ENCODE assay signal across 12 cellular contexts in the genomic region with DNA sequence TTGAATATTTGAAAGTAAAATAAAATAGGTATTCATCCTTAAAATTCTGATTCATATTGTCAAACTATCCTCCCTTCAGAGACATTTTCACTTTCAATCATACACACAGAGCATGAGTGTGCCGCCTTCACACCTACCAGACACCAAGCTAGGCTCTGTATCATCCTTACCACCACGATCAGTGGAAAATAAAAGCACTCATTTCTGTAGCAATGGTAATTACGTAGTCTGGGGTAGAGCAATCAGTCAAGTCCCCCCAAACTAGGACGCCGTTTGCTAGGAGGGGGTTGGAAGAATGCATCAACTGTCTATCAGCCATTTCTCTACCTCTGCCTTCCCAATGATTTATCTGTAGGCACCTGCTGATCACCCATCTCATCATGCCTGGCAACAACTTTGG.
DNase-seq lines count a peak whose midpoint lies in the region; ATAC-seq and TF ChIP-seq lines count a peak whose summit lies in the region.
"Had no signal": no experiment of that assay in that cellular context is flagged by ENCODE, and none has a peak within 500 bp of the region (broad histone marks: within the 10 kb centered on the region; RNA-seq: fewer than 3 reads in every experiment).

No MANE protein-coding gene starts in this region.

- DNase-seq in activated CD4-positive, CD25-positive, alpha-beta regulatory T cell treated with anti-CD3 and anti-CD28 coated beads, Interleukin-2, amount 50 U/mL, for 72 hours, result no peak
- peak; percentile 31 to 34 for DNase-seq in stimulated activated CD4-positive, alpha-beta T cell treated with anti-CD3 and anti-CD28 coated beads, Interleukin-2, amount 100 ng/mL, for 24 hours
- DNase-seq in KG1 (lab: John Stamatoyannopoulos, UW) (no peak), NCI-H146 (lab: John Stamatoyannopoulos, UW) (no peak), WTC11 (ENCODE audit: low spot score) (no peak)
- DNase-seq: cortex of kidney, DMS 273 treated with DMSO at 0.1 percent for 48 hours, NCI-H1436 treated with DMSO at 0.1 percent for 48 hours had no signal

- H3K9me3 Mint-ChIP-seq in WTC11, result peaks cover 17% of the 10 kb centered on the region

- H3K4me1 Mint-ChIP-seq in WTC11, result no peaks in the 10 kb centered on the region

- TF ChIP-seq CTCF in WTC11 (IDR thresholded peaks at IDR 0.05), result no peak

- CTCF ChIA-PET in WTC11 (lab: Charles Lee), result no interaction called here

- H3K4me3 Mint-ChIP-seq in WTC11, result no peak overlapping the region
- H3K4me3 Mint-ChIP-seq: activated naive CD8-positive, alpha-beta T cell had no signal

- peaks cover 7% of the 10 kb centered on the region for H3K36me3 Mint-ChIP-seq in WTC11

- H3K27me3 Mint-ChIP-seq in WTC11 (ENCODE audit: low read depth), result no peaks in the 10 kb centered on the region
- H3K27me3 Mint-ChIP-seq: activated naive CD8-positive, alpha-beta T cell had no signal

- H3K27ac Mint-ChIP-seq in WTC11, result no peak overlapping the region
- H3K27ac Mint-ChIP-seq: activated naive CD8-positive, alpha-beta T cell had no signal

- POLR2A ChIA-PET in WTC11 (lab: Charles Lee), result no interaction called here

- peak; percentile 100 for ATAC-seq in activated CD4-positive, CD25-positive, alpha-beta regulatory T cell treated with anti-CD3 and anti-CD28 coated beads, Interleukin-2, amount 50 U/mL, for 24 hours
- ATAC-seq in GM21360 (IDR thresholded peaks at IDR 0.05; ENCODE audit: unreplicated experiment), result peak; percentile 73
- ATAC-seq in HG03457 (IDR thresholded peaks at IDR 0.05; ENCODE audit: unreplicated experiment), result peak; percentile 75
- ATAC-seq in WTC11, result no peak

TF ChIP-seq in WTC11, 78 proteins besides CTCF, POLR2A, EP300 and RAD21:
- TF ChIP-seq ZNF121 (CRISPR knock-in tag; IDR thresholded peaks at IDR 0.05) (no peak), NFYB (CRISPR knock-in tag; conservative IDR thresholded peaks at IDR 0.05; ENCODE audit: low read depth) (no peak), ZNF232 (CRISPR knock-in tag; IDR thresholded peaks at IDR 0.05) (no peak), GABPB1 (CRISPR knock-in tag; IDR thresholded peaks at IDR 0.05) (no peak), CBFB (CRISPR knock-in tag; IDR thresholded peaks at IDR 0.05; ENCODE audit: low read depth) (no peak), JUN (CRISPR knock-in tag; IDR thresholded peaks at IDR 0.05) (no peak), TEAD4 (CRISPR knock-in tag; IDR thresholded peaks at IDR 0.05) (no peak)
- TF ChIP-seq, protein P1, sequence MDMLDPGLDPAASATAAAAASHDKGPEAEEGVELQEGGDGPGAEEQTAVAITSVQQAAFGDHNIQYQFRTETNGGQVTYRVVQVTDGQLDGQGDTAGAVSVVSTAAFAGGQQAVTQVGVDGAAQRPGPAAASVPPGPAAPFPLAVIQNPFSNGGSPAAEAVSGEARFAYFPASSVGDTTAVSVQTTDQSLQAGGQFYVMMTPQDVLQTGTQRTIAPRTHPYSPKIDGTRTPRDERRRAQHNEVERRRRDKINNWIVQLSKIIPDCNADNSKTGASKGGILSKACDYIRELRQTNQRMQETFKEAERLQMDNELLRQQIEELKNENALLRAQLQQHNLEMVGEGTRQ (CRISPR knock-in tag; IDR thresholded peaks at IDR 0.05), result no peak
- TF ChIP-seq, protein P2, sequence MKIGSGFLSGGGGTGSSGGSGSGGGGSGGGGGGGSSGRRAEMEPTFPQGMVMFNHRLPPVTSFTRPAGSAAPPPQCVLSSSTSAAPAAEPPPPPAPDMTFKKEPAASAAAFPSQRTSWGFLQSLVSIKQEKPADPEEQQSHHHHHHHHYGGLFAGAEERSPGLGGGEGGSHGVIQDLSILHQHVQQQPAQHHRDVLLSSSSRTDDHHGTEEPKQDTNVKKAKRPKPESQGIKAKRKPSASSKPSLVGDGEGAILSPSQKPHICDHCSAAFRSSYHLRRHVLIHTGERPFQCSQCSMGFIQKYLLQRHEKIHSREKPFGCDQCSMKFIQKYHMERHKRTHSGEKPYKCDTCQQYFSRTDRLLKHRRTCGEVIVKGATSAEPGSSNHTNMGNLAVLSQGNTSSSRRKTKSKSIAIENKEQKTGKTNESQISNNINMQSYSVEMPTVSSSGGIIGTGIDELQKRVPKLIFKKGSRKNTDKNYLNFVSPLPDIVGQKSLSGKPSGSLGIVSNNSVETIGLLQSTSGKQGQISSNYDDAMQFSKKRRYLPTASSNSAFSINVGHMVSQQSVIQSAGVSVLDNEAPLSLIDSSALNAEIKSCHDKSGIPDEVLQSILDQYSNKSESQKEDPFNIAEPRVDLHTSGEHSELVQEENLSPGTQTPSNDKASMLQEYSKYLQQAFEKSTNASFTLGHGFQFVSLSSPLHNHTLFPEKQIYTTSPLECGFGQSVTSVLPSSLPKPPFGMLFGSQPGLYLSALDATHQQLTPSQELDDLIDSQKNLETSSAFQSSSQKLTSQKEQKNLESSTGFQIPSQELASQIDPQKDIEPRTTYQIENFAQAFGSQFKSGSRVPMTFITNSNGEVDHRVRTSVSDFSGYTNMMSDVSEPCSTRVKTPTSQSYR (CRISPR knock-in tag; IDR thresholded peaks at IDR 0.05), result no peak
- TF ChIP-seq, protein P3, sequence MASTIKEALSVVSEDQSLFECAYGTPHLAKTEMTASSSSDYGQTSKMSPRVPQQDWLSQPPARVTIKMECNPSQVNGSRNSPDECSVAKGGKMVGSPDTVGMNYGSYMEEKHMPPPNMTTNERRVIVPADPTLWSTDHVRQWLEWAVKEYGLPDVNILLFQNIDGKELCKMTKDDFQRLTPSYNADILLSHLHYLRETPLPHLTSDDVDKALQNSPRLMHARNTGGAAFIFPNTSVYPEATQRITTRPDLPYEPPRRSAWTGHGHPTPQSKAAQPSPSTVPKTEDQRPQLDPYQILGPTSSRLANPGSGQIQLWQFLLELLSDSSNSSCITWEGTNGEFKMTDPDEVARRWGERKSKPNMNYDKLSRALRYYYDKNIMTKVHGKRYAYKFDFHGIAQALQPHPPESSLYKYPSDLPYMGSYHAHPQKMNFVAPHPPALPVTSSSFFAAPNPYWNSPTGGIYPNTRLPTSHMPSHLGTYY (CRISPR knock-in tag; IDR thresholded peaks at IDR 0.05), result no peak
- TF ChIP-seq, protein P4, sequence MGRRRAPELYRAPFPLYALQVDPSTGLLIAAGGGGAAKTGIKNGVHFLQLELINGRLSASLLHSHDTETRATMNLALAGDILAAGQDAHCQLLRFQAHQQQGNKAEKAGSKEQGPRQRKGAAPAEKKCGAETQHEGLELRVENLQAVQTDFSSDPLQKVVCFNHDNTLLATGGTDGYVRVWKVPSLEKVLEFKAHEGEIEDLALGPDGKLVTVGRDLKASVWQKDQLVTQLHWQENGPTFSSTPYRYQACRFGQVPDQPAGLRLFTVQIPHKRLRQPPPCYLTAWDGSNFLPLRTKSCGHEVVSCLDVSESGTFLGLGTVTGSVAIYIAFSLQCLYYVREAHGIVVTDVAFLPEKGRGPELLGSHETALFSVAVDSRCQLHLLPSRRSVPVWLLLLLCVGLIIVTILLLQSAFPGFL (CRISPR knock-in tag; IDR thresholded peaks at IDR 0.05; ENCODE audit: borderline replicate concordance), result no peak
TF ChIP-seq in WTC11: peak in this region for 0.

Comparison
In these comparisons a context has a peak if more than half of its experiments do, and no peak if none do; other contexts are left out.
1. DNase-seq: peak in stimulated activated CD4-positive, alpha-beta T cell treated with anti-CD3 and anti-CD28 coated beads, Interleukin-2, amount 100 ng/mL, for 24 hours (2 of 2); none in activated CD4-positive, CD25-positive, alpha-beta regulatory T cell treated with anti-CD3 and anti-CD28 coated beads, Interleukin-2, amount 50 U/mL, for 72 hours (single experiment), KG1 (single experiment), NCI-H146 (single experiment) and WTC11 (single experiment).